Comparison of ENCODE assay signal across 25 cellular contexts in the genomic region with DNA sequence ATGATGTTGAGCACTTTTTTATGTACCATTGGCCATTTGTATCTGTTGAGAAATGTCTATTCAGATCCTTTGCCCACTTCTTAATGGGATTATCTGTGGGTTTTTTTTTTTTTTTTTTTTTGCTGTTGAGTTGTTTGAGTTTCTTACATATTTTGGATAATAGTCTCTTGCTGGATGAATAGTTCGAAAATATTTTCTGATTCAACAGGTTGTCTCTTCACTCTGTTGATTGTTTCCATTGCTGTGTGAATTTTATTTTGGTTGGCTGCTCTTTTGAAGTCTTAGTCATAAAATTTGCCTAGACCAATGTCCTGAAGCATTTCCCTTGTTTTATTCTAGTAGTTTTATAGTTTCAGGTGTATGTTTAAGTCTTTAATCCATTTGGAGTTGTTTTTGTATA.
"Had no signal": no experiment of that assay in that cellular context is flagged by ENCODE, and none has a peak within 500 bp of the region (broad histone marks: within the 10 kb centered on the region; RNA-seq: fewer than 3 reads in every experiment).

No MANE protein-coding gene starts in this region.

- H3K27ac ChIP-seq: colonic mucosa, epithelial cell of prostate, esophagus squamous epithelium, gastrocnemius medialis, heart right ventricle, left lung, lower lobe of right lung had no signal

- H3K4me3 ChIP-seq: colonic mucosa, esophagus squamous epithelium, gastrocnemius medialis, heart right ventricle, left lung, lower lobe of right lung, mucosa of descending colon had no signal

- H3K4me1 Mint-ChIP-seq: endodermal cell, mesothelial cell of epicardium, naive B cell had no signal

- H3K36me3 ChIP-seq: colonic mucosa, esophagus squamous epithelium, gastrocnemius medialis, heart right ventricle, left lung, lower lobe of right lung had no signal

- H3K4me1 ChIP-seq: colonic mucosa, esophagus squamous epithelium, gastrocnemius medialis, heart right ventricle, left lung, lower lobe of right lung had no signal

- H3K9me3 ChIP-seq: colonic mucosa, gastrocnemius medialis had no signal

- H3K27me3 Mint-ChIP-seq: dendritic cell treated with granulocyte-macrophage colony-stimulating factor and Interleukin-4, amounts not matched to agents 40 ng/mL and 50 ng/mL, for 4 days; effector memory CD8-positive, alpha-beta T cell; naive B cell had no signal

- ATAC-seq: effector memory CD8-positive, alpha-beta T cell; esophagus mucosa; gastrocnemius medialis; heart right ventricle; left cardiac atrium; left lung; left ventricle myocardium superior; lower lobe of right lung; mucosa of descending colon had no signal

- H3K27ac Mint-ChIP-seq: dendritic cell treated with granulocyte-macrophage colony-stimulating factor and Interleukin-4, amounts not matched to agents 40 ng/mL and 50 ng/mL, for 4 days; effector memory CD8-positive, alpha-beta T cell; endodermal cell; mesothelial cell of epicardium had no signal

- DNase-seq: colonic mucosa; cortex of kidney; effector CD4-positive, alpha-beta T cell; effector memory CD8-positive, alpha-beta T cell; endodermal cell; erythroblast; esophagus squamous epithelium; foreskin fibroblast; foreskin melanocyte; gastrocnemius medialis; glutamatergic neuron; head of caudate nucleus; heart right ventricle; hippocampal formation; left cardiac atrium; left lung; left ventricle myocardium superior; lower lobe of right lung; mesenchymal stem cell; mucosa of descending colon; naive B cell had no signal

- H3K4me3 Mint-ChIP-seq: dendritic cell treated with granulocyte-macrophage colony-stimulating factor and Interleukin-4, amounts not matched to agents 40 ng/mL and 50 ng/mL, for 4 days; effector memory CD8-positive, alpha-beta T cell; endodermal cell; mesothelial cell of epicardium; naive B cell had no signal
